ENCODE assay signal across 22 cellular contexts in genomic region chr6:167538746-167539145, GRCh38.
"Had no signal": no experiment of that assay in that cellular context is flagged by ENCODE, and none has a peak within 500 bp of the region (broad histone marks: within the 10 kb centered on the region; RNA-seq: fewer than 3 reads in every experiment).

No MANE protein-coding gene starts in this region.

- H3K4me3 ChIP-seq: dorsolateral prefrontal cortex, gastrocnemius medialis, heart left ventricle, hepatocyte, lung, mucosa of descending colon, neural progenitor cell, prostate gland, right atrium auricular region, smooth muscle cell, stomach, thyroid gland, vagina had no signal

- DNase-seq: dorsolateral prefrontal cortex; effector CD4-positive, alpha-beta T cell; gastrocnemius medialis; heart left ventricle; kidney; mesenchymal stem cell; mucosa of descending colon; naive B cell; stimulated activated CD4-positive, alpha-beta T cell treated with anti-CD3 and anti-CD28 coated beads, Interleukin-12 subunit alpha, Interleukin-12 subunit beta, amount 100 ng/mL, for 4 hours; stimulated activated CD4-positive, alpha-beta T cell treated with anti-CD3 and anti-CD28 coated beads, Interleukin-1b, Interleukin-23, amount 100 ng/mL, for 48 hours; stimulated activated CD4-positive, alpha-beta T cell treated with anti-CD3 and anti-CD28 coated beads, Interleukin-4, amount 100 ng/mL, for 1 hour; stimulated activated naive CD4-positive, alpha-beta T cell treated with Interleukin-2 at 50 U/mL for 16 hours; stomach; thyroid gland; trophoblast cell had no signal
